Comparison of ENCODE assay signal across 1 cellular context in the genomic region with DNA sequence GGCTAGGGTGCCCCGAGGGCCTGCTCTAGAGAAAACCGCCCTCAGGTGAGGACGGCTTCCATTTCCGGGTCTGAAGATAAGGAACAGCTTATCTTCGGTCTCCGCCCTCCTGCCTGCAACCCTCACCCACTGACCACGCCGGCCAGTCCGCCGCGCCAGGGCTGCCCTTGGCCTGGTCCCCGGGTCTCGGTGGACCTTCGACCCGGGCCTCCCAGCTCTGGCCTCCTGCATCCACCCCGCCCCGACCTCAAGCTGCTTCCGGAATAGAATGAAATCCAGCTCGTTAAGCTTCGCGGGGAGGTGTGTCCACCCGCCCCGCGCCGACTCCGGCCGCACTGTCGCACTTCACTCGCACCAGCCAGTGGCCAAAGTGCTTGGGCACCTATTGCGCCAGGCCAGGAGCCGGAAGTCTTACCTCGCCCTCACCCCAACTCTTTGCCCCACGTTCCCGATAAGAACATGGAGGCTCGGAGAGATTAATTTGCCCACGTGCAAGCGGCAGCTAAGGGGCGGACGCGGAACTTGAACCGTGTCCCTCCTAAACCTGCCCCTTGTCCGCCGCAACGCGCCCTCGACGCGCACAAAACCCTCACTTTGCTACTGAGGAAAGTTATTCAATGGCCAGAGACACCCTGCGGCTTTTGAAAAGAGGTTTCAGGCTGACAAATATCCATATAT.
A peak's percentile ranks its signal among the peaks of the same experiment; 100 is the strongest.
TF ChIP-seq lines count a peak whose summit lies in the region.

No MANE protein-coding gene starts in this region.

TF ChIP-seq in HepG2, 621 proteins besides CTCF, POLR2A, EP300 and RAD21 (continued from another document):
- TF ChIP-seq, protein P1, sequence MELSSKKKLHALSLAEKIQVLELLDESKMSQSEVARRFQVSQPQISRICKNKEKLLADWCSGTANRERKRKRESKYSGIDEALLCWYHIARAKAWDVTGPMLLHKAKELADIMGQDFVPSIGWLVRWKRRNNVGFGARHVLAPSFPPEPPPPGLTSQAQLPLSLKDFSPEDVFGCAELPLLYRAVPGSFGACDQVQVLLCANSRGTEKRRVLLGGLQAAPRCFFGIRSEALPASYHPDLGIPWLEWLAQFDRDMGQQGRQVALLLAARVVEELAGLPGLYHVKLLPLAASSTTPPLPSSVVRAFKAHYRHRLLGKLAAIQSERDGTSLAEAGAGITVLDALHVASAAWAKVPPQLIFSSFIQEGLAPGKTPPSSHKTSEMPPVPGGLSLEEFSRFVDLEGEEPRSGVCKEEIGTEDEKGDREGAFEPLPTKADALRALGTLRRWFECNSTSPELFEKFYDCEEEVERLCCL (CRISPR knock-in tag; IDR thresholded peaks at IDR 0.05; ENCODE audit: borderline replicate concordance): no peak
- TF ChIP-seq ZNF782 (CRISPR knock-in tag; IDR thresholded peaks at IDR 0.05; ENCODE audit: borderline replicate concordance) (peak; percentile 27; the same call in 1 of the 2 replicates), REST (IDR thresholded peaks at IDR 0.05; ENCODE audit: borderline replicate concordance in 1 of 2, low read depth in 1 of 2, low read length in 2 of 2) (no peak; a peak in 1 of 4 replicates), HMGA1 (CRISPR knock-in tag; conservative IDR thresholded peaks at IDR 0.05) (no peak), SATB2 (CRISPR knock-in tag; IDR thresholded peaks at IDR 0.05) (no peak), ZNF337 (CRISPR knock-in tag; IDR thresholded peaks at IDR 0.05; ENCODE audit: borderline replicate concordance, low read depth) (peak; percentile 65), ZNF850 (CRISPR knock-in tag; conservative IDR thresholded peaks at IDR 0.05) (no peak; the same call in 1 of the 2 replicates), FOXK1 (CRISPR knock-in tag; IDR thresholded peaks at IDR 0.05; ENCODE audit: borderline replicate concordance, low read depth) (peak; percentile 78; the same call in 1 of the 2 replicates), TCF7L2 (IDR thresholded peaks at IDR 0.05; ENCODE audit: low read depth, low read length) (no peak), ZNF530 (CRISPR knock-in tag; IDR thresholded peaks at IDR 0.05; ENCODE audit: low read depth) (no peak)
- TF ChIP-seq, protein P2, sequence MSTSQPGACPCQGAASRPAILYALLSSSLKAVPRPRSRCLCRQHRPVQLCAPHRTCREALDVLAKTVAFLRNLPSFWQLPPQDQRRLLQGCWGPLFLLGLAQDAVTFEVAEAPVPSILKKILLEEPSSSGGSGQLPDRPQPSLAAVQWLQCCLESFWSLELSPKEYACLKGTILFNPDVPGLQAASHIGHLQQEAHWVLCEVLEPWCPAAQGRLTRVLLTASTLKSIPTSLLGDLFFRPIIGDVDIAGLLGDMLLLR (CRISPR knock-in tag; IDR thresholded peaks at IDR 0.05): peak; percentile 23; the same call in 1 of the 2 replicates
TF ChIP-seq in HepG2: peak in this region for 351.
